In the genomic region with DNA sequence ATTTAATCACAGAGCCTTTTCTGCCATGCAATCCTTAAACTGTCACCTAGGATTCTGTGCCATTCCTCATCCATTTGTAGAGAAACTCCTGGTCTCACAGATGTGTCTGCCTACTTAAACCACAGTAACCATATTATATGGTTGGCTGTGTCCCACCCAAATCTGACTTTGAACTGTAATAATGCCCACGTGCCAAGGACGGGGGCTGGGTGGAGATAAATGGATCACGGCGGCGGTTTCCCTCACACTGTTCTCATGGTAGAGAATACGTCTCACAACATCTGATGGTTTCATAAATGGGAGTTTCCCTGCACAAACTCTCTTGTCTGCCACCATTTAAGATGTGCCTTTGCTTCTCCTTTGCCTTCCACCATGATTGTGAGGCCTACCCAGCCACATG, we compare ENCODE assay signal across 23 cellular contexts.
DNase-seq lines count a peak whose midpoint lies in the region; ATAC-seq and TF ChIP-seq lines count a peak whose summit lies in the region.
"Had no signal": no experiment of that assay in that cellular context is flagged by ENCODE, and none has a peak within 500 bp of the region (broad histone marks: within the 10 kb centered on the region; RNA-seq: fewer than 3 reads in every experiment).

No MANE protein-coding gene starts in this region.

- H3K27me3 ChIP-seq in A673 (replicated peaks; ENCODE audit: insufficient read depth, low read depth, low read length, poor library complexity) (no peaks in the 10 kb centered on the region), endodermal cell (ENCODE audit: control insufficient read depth, insufficient read depth, low read length, poor library complexity, severe bottlenecking) (no peaks in the 10 kb centered on the region), neural progenitor cell (no peaks in the 10 kb centered on the region), hepatocyte (no peaks in the 10 kb centered on the region)
- H3K27me3 ChIP-seq: MG63, ovary had no signal

- no peak overlapping the region for H3K4me3 ChIP-seq in A673 (ENCODE audit: low read depth, low read length, poor library complexity, severe bottlenecking)
- no peak overlapping the region for H3K4me3 ChIP-seq in HEK293 (ENCODE audit: low read depth, low read length)
- H3K4me3 ChIP-seq in endodermal cell (ENCODE audit: low read length), result no peak overlapping the region
- no peak overlapping the region for H3K4me3 ChIP-seq in neural progenitor cell
- no peak overlapping the region for H3K4me3 ChIP-seq in hepatocyte
- H3K4me3 ChIP-seq: GM12878, MG63, ovary had no signal

- H3K27me3 Mint-ChIP-seq in endodermal cell (ENCODE audit: insufficient read depth) (no peaks in the 10 kb centered on the region), neural progenitor cell (ENCODE audit: insufficient read depth, low read depth) (no peaks in the 10 kb centered on the region)
- H3K27me3 Mint-ChIP-seq: activated naive CD8-positive, alpha-beta T cell; CD4-positive, CD25-positive, alpha-beta regulatory T cell; effector memory CD8-positive, alpha-beta T cell; type B pancreatic cell had no signal

- H3K4me1 ChIP-seq in A673 (ENCODE audit: insufficient read depth, low read length, poor library complexity, severe bottlenecking), result peaks cover 94% of the 10 kb centered on the region
- H3K4me1 ChIP-seq in HEK293 (ENCODE audit: control insufficient read depth, insufficient read depth, low read length), result 0 out of 2 replicates have a peak, but pooled peaks cover 7% of the 10 kb centered on the region
- H3K4me1 ChIP-seq in endodermal cell (ENCODE audit: control insufficient read depth, insufficient read depth, low read length), result peaks cover 13% of the 10 kb centered on the region
- peaks cover 30% of the 10 kb centered on the region for H3K4me1 ChIP-seq in neural progenitor cell
- H3K4me1 ChIP-seq in hepatocyte (ENCODE audit: insufficient read depth), result peaks cover 15% of the 10 kb centered on the region

- H3K4me2 ChIP-seq in neural progenitor cell (no peak overlapping the region), hepatocyte (no peak overlapping the region)

- H3K9ac ChIP-seq in endodermal cell (ENCODE audit: extremely low read depth, low read length, poor library complexity, severe bottlenecking), result no peak overlapping the region
- H3K9ac ChIP-seq in neural progenitor cell, result no peak overlapping the region

- H3K4me1 Mint-ChIP-seq in endodermal cell, result peaks cover 48% of the 10 kb centered on the region
- peaks cover 63% of the 10 kb centered on the region for H3K4me1 Mint-ChIP-seq in neural progenitor cell

- peaks cover 95% of the 10 kb centered on the region for H3K79me2 ChIP-seq in neural progenitor cell (ENCODE audit: low read depth)
- peaks cover 74% of the 10 kb centered on the region for H3K79me2 ChIP-seq in hepatocyte

- H2AFZ ChIP-seq in neural progenitor cell (replicated peaks) (no peak overlapping the region), hepatocyte (no peak overlapping the region)

- intact Hi-C loops in A673 (cut with micrococcal nuclease; ENCODE audit: unreplicated experiment), result loop anchor here (5.0 to 10.0 kb wide), 4 partner anchors 38 to 743 kb away; no protein-coding TSS in a partner anchor

- H3K9me3 ChIP-seq in A673 (ENCODE audit: low read depth, low read length, poor library complexity, severe bottlenecking) (no peaks in the 10 kb centered on the region), HEK293 (ENCODE audit: control insufficient read depth, insufficient read depth, low read depth, low read length) (no peaks in the 10 kb centered on the region), endodermal cell (ENCODE audit: control insufficient read depth, low read length) (no peaks in the 10 kb centered on the region), neural progenitor cell (ENCODE audit: low read depth) (no peaks in the 10 kb centered on the region), hepatocyte (ENCODE audit: low read depth) (no peaks in the 10 kb centered on the region)
- H3K9me3 ChIP-seq: MG63, ovary had no signal

- peak overlapping the region; percentile 73 for H3K27ac Mint-ChIP-seq in endodermal cell
- H3K27ac Mint-ChIP-seq in neural progenitor cell, result peak overlapping the region; percentile 36
- H3K27ac Mint-ChIP-seq: activated naive CD8-positive, alpha-beta T cell; type B pancreatic cell had no signal

- CTCF ChIA-PET in A673 (lab: Charles Lee) (no interaction called here), HEK293 (lab: Yijun Ruan, JAX) (interaction anchor here (1.6 kb wide), 1 partner anchor 73 kb away, joined by 5 read pairs; no protein-coding TSS in a partner anchor)

- H4K20me1 ChIP-seq in neural progenitor cell (ENCODE audit: low read depth), result peaks cover 77% of the 10 kb centered on the region
- peaks cover 16% of the 10 kb centered on the region for H4K20me1 ChIP-seq in hepatocyte (ENCODE audit: insufficient read depth, poor library complexity, severe bottlenecking)

- BruUV-seq in A673 (replicated peaks; lab: Mats Ljungman, UMichigan), result TSS peak; percentile 81

- peaks cover 15% of the 10 kb centered on the region for H3F3A ChIP-seq in neural progenitor cell (ENCODE audit: low read depth)

- no peaks in the 10 kb centered on the region for H3K9me2 ChIP-seq in hepatocyte (replicated peaks; ENCODE audit: insufficient read depth)

- 92 to 93% methylated on average over 6 of the region's 6 CpGs for WGBS in endodermal cell (ENCODE audit: insufficient coverage in 1 of 2, insufficient read length in 1 of 2), 2 experiments
- WGBS in hepatocyte (ENCODE audit: low lambda C conversion rate, missing lambda C conversion rate), result 91% methylated on average over 6 of the region's 6 CpGs

- H3K9me3 Mint-ChIP-seq in endodermal cell (peaks cover 2% of the 10 kb centered on the region), neural progenitor cell (no peaks in the 10 kb centered on the region)
- H3K9me3 Mint-ChIP-seq: effector memory CD8-positive, alpha-beta T cell; type B pancreatic cell had no signal

- DNase-seq in A673 (ENCODE audit: low spot score), result no peak
- DNase-seq in endodermal cell, result no peak
- DNase-seq in neural progenitor cell (ENCODE audit: low spot score), result no peak
- no peak for DNase-seq in hepatocyte (ENCODE audit: low spot score)
- DNase-seq in DMS 273 treated with DMSO at 0.1 percent for 48 hours (lab: John Stamatoyannopoulos, UW), result no peak
- DNase-seq: activated CD4-positive, CD25-positive, alpha-beta regulatory T cell treated with anti-CD3 and anti-CD28 coated beads, Interleukin-2, amount 50 U/mL, for 72 hours; activated CD8-positive, alpha-beta memory T cell treated with anti-CD3 and anti-CD28 coated beads for 24 hours; activated T-cell treated with anti-CD3 and anti-CD28 coated beads, Interleukin-2, amount 50 U/mL, for 48 hours; CD4-positive, CD25-positive, alpha-beta regulatory T cell; effector memory CD8-positive, alpha-beta T cell; GOT3; MG63; NCI-H187; NCI-H345; ovary; stimulated activated CD4-positive, alpha-beta T cell treated with anti-CD3 and anti-CD28 coated beads, Interleukin-1b, Interleukin-23, amount 100 ng/mL, for 48 hours; stimulated activated naive CD4-positive, alpha-beta T cell treated with Interleukin-2 at 50 U/mL for 16 hours had no signal

- no peak overlapping the region for H3K4me3 Mint-ChIP-seq in endodermal cell
- H3K4me3 Mint-ChIP-seq in neural progenitor cell, result no peak overlapping the region
- H3K4me3 Mint-ChIP-seq: activated naive CD8-positive, alpha-beta T cell; effector memory CD8-positive, alpha-beta T cell; type B pancreatic cell had no signal

- H3K36me3 ChIP-seq in A673 (ENCODE audit: insufficient read depth, low read length, poor library complexity, severe bottlenecking), result no peaks in the 10 kb centered on the region
- H3K36me3 ChIP-seq in HEK293 (ENCODE audit: control insufficient read depth in 2 of 2, insufficient read depth in 1 of 2, low read length in 2 of 2), result peaks cover 0 to 4% of the 10 kb centered on the region in 2 experiments; a peak in 1 of 3 replicates
- H3K36me3 ChIP-seq in endodermal cell (ENCODE audit: control insufficient read depth, insufficient read depth, low read length), result peaks cover 37% of the 10 kb centered on the region
- no peaks in the 10 kb centered on the region for H3K36me3 ChIP-seq in neural progenitor cell
- H3K36me3 ChIP-seq in hepatocyte (replicated peaks; ENCODE audit: insufficient read depth, low read depth), result no peaks in the 10 kb centered on the region
- H3K36me3 ChIP-seq: MG63, ovary had no signal

- no peak for TF ChIP-seq CTCF in A673 (conservative IDR thresholded peaks at IDR 0.05; ENCODE audit: low read depth, low read length)
- no peak for TF ChIP-seq CTCF in HEK293 (tag by site-specific recombination; IDR thresholded peaks at IDR 0.05)
- no peak for TF ChIP-seq CTCF in endodermal cell (conservative IDR thresholded peaks at IDR 0.05)
- no peak for TF ChIP-seq CTCF in neural progenitor cell (IDR thresholded peaks at IDR 0.05)
- no peak for TF ChIP-seq CTCF in hepatocyte (IDR thresholded peaks at IDR 0.05; ENCODE audit: poor library complexity)

- ATAC-seq in HG03521 (IDR thresholded peaks at IDR 0.05; ENCODE audit: unreplicated experiment) (no peak), HG02571 (IDR thresholded peaks at IDR 0.05; ENCODE audit: unreplicated experiment) (no peak)
- ATAC-seq: effector memory CD8-positive, alpha-beta T cell; GM12878 had no signal

- POLR2A ChIA-PET in A673 (lab: Charles Lee; ENCODE audit: low non-redundant PET) (interaction anchor here (0.6 to 0.7 kb wide), 2 partner anchors 16 to 202 kb away, joined by 3 to 4 read pairs; no protein-coding TSS in a partner anchor), HEK293 (lab: Yijun Ruan, JAX) (no interaction called here)

- H3K36me3 Mint-ChIP-seq in endodermal cell (ENCODE audit: low read depth) (peaks cover 15% of the 10 kb centered on the region), neural progenitor cell (peaks cover 7% of the 10 kb centered on the region)
- H3K36me3 Mint-ChIP-seq: CD4-positive, CD25-positive, alpha-beta regulatory T cell had no signal

- peak overlapping the region; percentile 98 for H3K27ac ChIP-seq in A673 (ENCODE audit: low read depth, low read length, poor library complexity, severe bottlenecking)
- H3K27ac ChIP-seq in HEK293 (ENCODE audit: extremely low read depth, low read depth, low read length), result no peak overlapping the region
- peak overlapping the region; percentile 45 for H3K27ac ChIP-seq in endodermal cell (ENCODE audit: low read depth, low read length)
- no peak overlapping the region for H3K27ac ChIP-seq in neural progenitor cell
- no peak overlapping the region for H3K27ac ChIP-seq in hepatocyte

TF ChIP-seq in HEK293, 187 proteins besides CTCF, POLR2A, EP300 and RAD21 (continues in another document):
- TF ChIP-seq ZBTB1 (tag by site-specific recombination; IDR thresholded peaks at IDR 0.05) (no peak), GFI1B (tag by site-specific recombination; IDR thresholded peaks at IDR 0.05) (no peak)

Comparison
In these comparisons a context has a peak if more than half of its experiments do, and no peak if none do; other contexts are left out.
1. H3K27ac ChIP-seq: peak in A673 (single experiment) and endodermal cell (single experiment); none in HEK293 (single experiment), neural progenitor cell (single experiment) and hepatocyte (single experiment).